18 cellular contexts compared by ENCODE assay signal in genomic region chr4:169604903-169605331, GRCh38. TPM values are rescaled to one million over a fixed set of nuclear protein-coding genes. Genes with fewer than 3 reads are reported as not detected.
DNase-seq lines count a peak whose midpoint lies in the region; ATAC-seq and TF ChIP-seq lines count a peak whose summit lies in the region.
"Had no signal": no experiment of that assay in that cellular context is flagged by ENCODE, and none has a peak within 500 bp of the region (broad histone marks: within the 10 kb centered on the region; RNA-seq: fewer than 3 reads in every experiment).

No MANE protein-coding gene starts in this region.

- no TSS peak for BruUV-seq in OCI-LY7 (replicated peaks; lab: Mats Ljungman, UMichigan)

- intact Hi-C loops in left ventricle myocardium superior (cut with micrococcal nuclease) (no loop called here), heart right ventricle (cut with DNase I) (no loop called here), OCI-LY7 (cut with micrococcal nuclease; ENCODE audit: unreplicated experiment) (no loop called here)

- DNase-seq in left ventricle myocardium superior (no peak), heart right ventricle (no peak), medulla oblongata (ENCODE audit: extremely low spot score) (peak; percentile 41), OCI-LY7 (ENCODE audit: low spot score) (no peak), SKM-1 (lab: John Stamatoyannopoulos, UW; ENCODE audit: unreplicated experiment) (no peak), NCI-H187 (lab: John Stamatoyannopoulos, UW) (no peak)
- DNase-seq: activated CD4-positive, alpha-beta T cell treated with anti-CD3 and anti-CD28 coated beads, Interleukin-2, amount 50 U/mL, for 1 hour; aorta; colonic mucosa; COR-L47; gastrocnemius medialis; NCI-H146; NCI-H446 had no signal

- POLR2A ChIA-PET in OCI-LY7 (lab: Charles Lee): interaction anchor here (1.2 kb wide), 2 partner anchors 14 to 205 kb away, joined by 4 read pairs; no protein-coding TSS in a partner anchor

- H3K36me3 Mint-ChIP-seq in activated T-helper 17 cell treated with anti-CD3 and anti-CD28 coated beads, Interleukin-2, amount 50 U/mL, for 72 hours (ENCODE audit: low read depth): peaks cover 34% of the 10 kb centered on the region

- H3K27ac ChIP-seq in heart right ventricle (peak overlapping the region in 5 of 10 donors; percentile 2 to 35 (median 31)), OCI-LY7 (ENCODE audit: low read depth, low read length, poor library complexity, severe bottlenecking) (no peak overlapping the region)
- H3K27ac ChIP-seq: colonic mucosa, epithelial cell of prostate, gastrocnemius medialis had no signal

- H3K4me3 ChIP-seq in heart right ventricle: no peak overlapping the region
- no peak overlapping the region for H3K4me3 ChIP-seq in OCI-LY7 (ENCODE audit: low read depth, low read length, poor library complexity, severe bottlenecking)
- H3K4me3 ChIP-seq: colonic mucosa, gastrocnemius medialis had no signal

- H2AFZ ChIP-seq in OCI-LY7 (ENCODE audit: low read length): no peak overlapping the region

- H3K79me2 ChIP-seq in OCI-LY7 (ENCODE audit: insufficient read depth, low read depth, low read length): peaks cover 53% of the 10 kb centered on the region; the same call in 1 of the 2 replicates

- H3K36me3 ChIP-seq in heart right ventricle: peaks cover 0 to 33% (median 9%) of the 10 kb centered on the region in 9 donors
- peaks cover 57% of the 10 kb centered on the region for H3K36me3 ChIP-seq in OCI-LY7 (ENCODE audit: insufficient read depth, low read length)
- H3K36me3 ChIP-seq: colonic mucosa had no signal

- H3K27me3 ChIP-seq in heart right ventricle: no peaks in the 10 kb centered on the region
- H3K27me3 ChIP-seq: colonic mucosa, gastrocnemius medialis had no signal

- H3K4me1 ChIP-seq in heart right ventricle: peaks cover 0 to 22% (median 11%) of the 10 kb centered on the region in 9 donors
- H3K4me1 ChIP-seq in OCI-LY7 (ENCODE audit: insufficient read depth, low read length, poor library complexity, severe bottlenecking): peaks cover 7% of the 10 kb centered on the region
- H3K4me1 ChIP-seq: colonic mucosa, gastrocnemius medialis had no signal

- H3K9me2 ChIP-seq in OCI-LY7 (ENCODE audit: insufficient read depth, low read length): no peaks in the 10 kb centered on the region

- H3K27me3 Mint-ChIP-seq in activated T-helper 17 cell treated with anti-CD3 and anti-CD28 coated beads, Interleukin-2, amount 50 U/mL, for 72 hours: no peaks in the 10 kb centered on the region

- no peaks in the 10 kb centered on the region for H4K20me1 ChIP-seq in OCI-LY7 (ENCODE audit: insufficient read depth, low read length)

- H3K4me3 Mint-ChIP-seq in activated T-helper 17 cell treated with anti-CD3 and anti-CD28 coated beads, Interleukin-2, amount 50 U/mL, for 72 hours: peak overlapping the region; percentile 31
- H3K4me3 Mint-ChIP-seq: activated T-helper 1 cell treated with anti-CD3 and anti-CD28 coated beads, Interleukin-12 subunit alpha, Interleukin-12 subunit beta, Interleukin-2, Interleukin-4 antibody, amounts not matched to agents 30 ng/mL and 10 ng/mL and 1 ng/mL, durations not matched to agents 14 hours and 24 hours and 36 hours; neural crest cell had no signal

- H3K9me3 ChIP-seq in heart right ventricle: no peaks in the 10 kb centered on the region
- H3K9me3 ChIP-seq in OCI-LY7 (ENCODE audit: low read length): no peaks in the 10 kb centered on the region
- H3K9me3 ChIP-seq: colonic mucosa, gastrocnemius medialis had no signal

- CTCF ChIA-PET in OCI-LY7 (lab: Charles Lee; ENCODE audit: unreplicated experiment): no interaction called here

- no peak overlapping the region for H3K4me2 ChIP-seq in OCI-LY7 (ENCODE audit: low read length)

- no peaks in the 10 kb centered on the region for H3K9me3 Mint-ChIP-seq in activated T-helper 17 cell treated with anti-CD3 and anti-CD28 coated beads, Interleukin-2, amount 50 U/mL, for 72 hours
- H3K9me3 Mint-ChIP-seq: activated T-helper 1 cell treated with anti-CD3 and anti-CD28 coated beads, Interleukin-12 subunit alpha, Interleukin-12 subunit beta, Interleukin-2, Interleukin-4 antibody, amounts not matched to agents 30 ng/mL and 10 ng/mL and 1 ng/mL, durations not matched to agents 14 hours and 24 hours and 36 hours; neural crest cell had no signal

- ATAC-seq in left ventricle myocardium superior (peak; percentile 36), heart right ventricle (no peak), HG02763 (IDR thresholded peaks at IDR 0.05; ENCODE audit: unreplicated experiment) (no peak)
- no peak for ATAC-seq in activated T-helper 17 cell treated with anti-CD3 and anti-CD28 coated beads, Interleukin-2, amount 50 U/mL, for 72 hours (replicated peaks)
- ATAC-seq: gastrocnemius medialis had no signal

- WGBS in heart right ventricle, 2 donors: 88 to 94% methylated on average over 1 of the region's 1 CpG

- H3K4me1 Mint-ChIP-seq in activated T-helper 17 cell treated with anti-CD3 and anti-CD28 coated beads, Interleukin-2, amount 50 U/mL, for 72 hours: peaks cover 15% of the 10 kb centered on the region

- TF ChIP-seq CTCF in heart right ventricle (IDR thresholded peaks at IDR 0.05) (no peak), OCI-LY7 (conservative IDR thresholded peaks at IDR 0.05; ENCODE audit: low read length) (no peak)

- peak overlapping the region; percentile 77 for H3K27ac Mint-ChIP-seq in activated T-helper 17 cell treated with anti-CD3 and anti-CD28 coated beads, Interleukin-2, amount 50 U/mL, for 72 hours
- H3K27ac Mint-ChIP-seq: activated T-helper 1 cell treated with anti-CD3 and anti-CD28 coated beads, Interleukin-12 subunit alpha, Interleukin-12 subunit beta, Interleukin-2, Interleukin-4 antibody, amounts not matched to agents 30 ng/mL and 10 ng/mL and 1 ng/mL, durations not matched to agents 14 hours and 24 hours and 36 hours had no signal

RNA-seq across cellular contexts. Expression of gene NEK1, which starts 7.5 kb away (rescaled TPM):
- total RNA-seq in left ventricle myocardium superior (15.9 TPM), heart right ventricle (10 to 100 TPM; 12.0 to 18.6 (median 15.5) TPM), OCI-LY7 (2022) (26.2 and 27.5 TPM in 2 replicates)
- polyA plus RNA-seq in heart right ventricle: 10 to 100 TPM in 1 of 2 donors, 1 to 10 TPM in 1; 3.6 to 10.8 TPM
- total RNA-seq in activated T-helper 17 cell treated with anti-CD3 and anti-CD28 coated beads, Interleukin-2, amount 50 U/mL, for 72 hours: 10 to 100 TPM; 10.4 to 13.8 TPM
- 7.4 and 7.9 TPM in 2 replicates for total RNA-seq in OCI-LY7 (2014; rRNA removed; shearing (Covaris generic))

RNA-seq across cellular contexts. Expression of gene CLCN3, which starts 15.5 kb away (rescaled TPM):
- total RNA-seq in left ventricle myocardium superior: 65.9 TPM
- total RNA-seq in heart right ventricle: 10 to 100 TPM; 53.4 to 94.9 (median 65.2) TPM
- polyA plus RNA-seq in heart right ventricle: 10 to 100 TPM; 13.1 to 21.9 TPM
- total RNA-seq in activated T-helper 17 cell treated with anti-CD3 and anti-CD28 coated beads, Interleukin-2, amount 50 U/mL, for 72 hours: 10 to 100 TPM; 22.2 to 25.2 TPM
- total RNA-seq in OCI-LY7 (2014; rRNA removed; shearing (Covaris generic)): 17.8 and 23.0 TPM in 2 replicates
- total RNA-seq in OCI-LY7 (2022): 37.5 and 42.0 TPM in 2 replicates
